20 cellular contexts compared by ENCODE assay signal in genomic region chr4:164807611-164808010, GRCh38. TPM values are rescaled to one million over a fixed set of nuclear protein-coding genes. Genes with fewer than 3 reads are reported as not detected.
DNase-seq lines count a peak whose midpoint lies in the region; ATAC-seq and TF ChIP-seq lines count a peak whose summit lies in the region.
"Had no signal": no experiment of that assay in that cellular context is flagged by ENCODE, and none has a peak within 500 bp of the region (broad histone marks: within the 10 kb centered on the region; RNA-seq: fewer than 3 reads in every experiment).

No MANE protein-coding gene starts in this region.

- TF ChIP-seq EP300 in ovary (IDR thresholded peaks at IDR 0.05) = no peak

- no peak overlapping the region for H3K27ac Mint-ChIP-seq in glutamatergic neuron (ENCODE audit: unreplicated experiment)
- H3K27ac Mint-ChIP-seq: activated naive CD4-positive, alpha-beta T cell treated with anti-CD3 and anti-CD28 coated beads, Interleukin-2, amount 10 ng/mL, durations not matched to agents 7 days and 5 days; immature natural killer cell; T-helper 1 cell treated with Interleukin-12 subunit alpha and Interleukin-12 subunit beta and Interleukin-4 antibody, amounts not matched to agents 30 μg/mL and 1 μg/mL, for 36 hours had no signal

- H3K4me3 Mint-ChIP-seq in glutamatergic neuron (ENCODE audit: unreplicated experiment) = no peak overlapping the region
- H3K4me3 Mint-ChIP-seq: activated naive CD4-positive, alpha-beta T cell treated with anti-CD3 and anti-CD28 coated beads, Interleukin-2, amount 10 ng/mL, durations not matched to agents 7 days and 5 days; immature natural killer cell; T-helper 1 cell treated with Interleukin-12 subunit alpha and Interleukin-12 subunit beta and Interleukin-4 antibody, amounts not matched to agents 30 μg/mL and 1 μg/mL, for 36 hours had no signal

- no peaks in the 10 kb centered on the region for H3K4me1 Mint-ChIP-seq in glutamatergic neuron (ENCODE audit: low read depth, unreplicated experiment)
- H3K4me1 Mint-ChIP-seq: activated naive CD4-positive, alpha-beta T cell treated with anti-CD3 and anti-CD28 coated beads, Interleukin-2, amount 10 ng/mL, durations not matched to agents 7 days and 5 days; immature natural killer cell had no signal

- H3K27me3 ChIP-seq in SJSA1 (replicated peaks) = no peaks in the 10 kb centered on the region
- H3K27me3 ChIP-seq in iPS-18a (ENCODE audit: control insufficient read depth, insufficient read depth, low read length) = no peaks in the 10 kb centered on the region
- H3K27me3 ChIP-seq in ovary = no peaks in the 10 kb centered on the region
- H3K27me3 ChIP-seq: breast epithelium had no signal

- H3K27ac ChIP-seq in SJSA1 (peak overlapping the region; percentile 81), iPS-18a (ENCODE audit: low read length) (peak overlapping the region; percentile 29), ovary (no peak overlapping the region)
- H3K27ac ChIP-seq: breast epithelium, thoracic aorta had no signal

- H3K4me1 ChIP-seq in SJSA1 (replicated peaks) = peaks cover 20% of the 10 kb centered on the region
- peaks cover 13% of the 10 kb centered on the region for H3K4me1 ChIP-seq in iPS-18a (ENCODE audit: control insufficient read depth, low read depth, low read length)
- no peaks in the 10 kb centered on the region for H3K4me1 ChIP-seq in ovary (ENCODE audit: insufficient read depth)
- H3K4me1 ChIP-seq: breast epithelium had no signal

- intact Hi-C loops in ovary (cut with DNase I) = no loop called here

- no peak for TF ChIP-seq CTCF in ovary (IDR thresholded peaks at IDR 0.05)
- TF ChIP-seq CTCF in glutamatergic neuron (IDR thresholded peaks at IDR 0.05; ENCODE audit: partially characterized antibody, unreplicated experiment) = no peak

- H3K36me3 Mint-ChIP-seq in glutamatergic neuron (ENCODE audit: unreplicated experiment) = no peaks in the 10 kb centered on the region
- H3K36me3 Mint-ChIP-seq: activated naive CD4-positive, alpha-beta T cell treated with anti-CD3 and anti-CD28 coated beads, Interleukin-2, amount 10 ng/mL, durations not matched to agents 7 days and 5 days; immature natural killer cell had no signal

- H3K27me3 Mint-ChIP-seq in glutamatergic neuron (ENCODE audit: unreplicated experiment) = no peaks in the 10 kb centered on the region
- H3K27me3 Mint-ChIP-seq: activated naive CD4-positive, alpha-beta T cell treated with anti-CD3 and anti-CD28 coated beads, Interleukin-2, amount 10 ng/mL, durations not matched to agents 7 days and 5 days had no signal

- ATAC-seq in GM18520 (IDR thresholded peaks at IDR 0.05; ENCODE audit: unreplicated experiment) (no peak), HG03469 (IDR thresholded peaks at IDR 0.05; ENCODE audit: unreplicated experiment) (no peak)
- ATAC-seq: activated CD4-positive, CD25-positive, alpha-beta regulatory T cell treated with anti-CD3 and anti-CD28 coated beads, Interleukin-2, amount 50 U/mL, for 24 hours; mucosa of descending colon had no signal

- DNase-seq in Daoy (ENCODE audit: low read depth) (peak; percentile 34), SJSA1 (ENCODE audit: low read depth in 1 of 2, low spot score in 2 of 2) (peak; percentile 90 to 93), ovary (peak in 4 of 5 donors; percentile 17 to 42 (median 20)), glutamatergic neuron (no peak), AG08396 (ENCODE audit: low spot score) (no peak)
- DNase-seq: activated naive CD4-positive, alpha-beta T cell treated with anti-CD3 and anti-CD28 coated beads, Interleukin-2, amount 10 ng/mL, durations not matched to agents 7 days and 5 days; Calu3; foreskin fibroblast; GOT3; immature natural killer cell; mucosa of descending colon; NCI-H1048 had no signal

- H3K9ac ChIP-seq in iPS-18a (ENCODE audit: low read length) = no peak overlapping the region

- no peaks in the 10 kb centered on the region for H3K9me3 ChIP-seq in SJSA1 (replicated peaks)
- H3K9me3 ChIP-seq in iPS-18a (ENCODE audit: control insufficient read depth, low read depth, low read length) = no peaks in the 10 kb centered on the region
- H3K9me3 ChIP-seq in ovary = no peaks in the 10 kb centered on the region
- H3K9me3 ChIP-seq: breast epithelium, mucosa of descending colon, thoracic aorta had no signal

- TF ChIP-seq POLR2A in ovary (IDR thresholded peaks at IDR 0.05) = no peak

- WGBS in ovary, 3 donors = 39 to 69% (median 50%) methylated on average over 12 of the region's 12 CpGs

- H3K4me3 ChIP-seq in SJSA1 = no peak overlapping the region
- no peak overlapping the region for H3K4me3 ChIP-seq in iPS-18a (ENCODE audit: low read length)
- no peak overlapping the region for H3K4me3 ChIP-seq in ovary
- H3K4me3 ChIP-seq: breast epithelium, mucosa of descending colon, thoracic aorta had no signal

- no peaks in the 10 kb centered on the region for H3K9me3 Mint-ChIP-seq in glutamatergic neuron (ENCODE audit: unreplicated experiment)
- H3K9me3 Mint-ChIP-seq: activated naive CD4-positive, alpha-beta T cell treated with anti-CD3 and anti-CD28 coated beads, Interleukin-2, amount 10 ng/mL, durations not matched to agents 7 days and 5 days; T-helper 1 cell treated with Interleukin-12 subunit alpha and Interleukin-12 subunit beta and Interleukin-4 antibody, amounts not matched to agents 30 μg/mL and 1 μg/mL, for 36 hours had no signal

- H3K36me3 ChIP-seq in SJSA1 = no peaks in the 10 kb centered on the region
- H3K36me3 ChIP-seq in iPS-18a (ENCODE audit: control insufficient read depth, low read depth, low read length) = no peaks in the 10 kb centered on the region
- H3K36me3 ChIP-seq in ovary = no peaks in the 10 kb centered on the region
- H3K36me3 ChIP-seq: breast epithelium, thoracic aorta had no signal

RNA-seq across cellular contexts. Expression of gene SMIM31, which starts 53.7 kb away (rescaled TPM):
- total RNA-seq in Daoy (2014; rRNA removed; shearing (Covaris generic)) = not detected in 2 replicates
- total RNA-seq in SJSA1 (2014; rRNA removed; shearing (Covaris generic)) = not detected in 2 replicates
- total RNA-seq in ovary = under 1 TPM in 1 of 7 donors, not detected in 6; 0.12 TPM
- not detected for polyA plus RNA-seq in ovary
- not detected for total RNA-seq in glutamatergic neuron (ENCODE audit: unreplicated experiment)
- total RNA-seq: posterior vena cava, thoracic aorta had no signal
- polyA plus RNA-seq: immature natural killer cell had no signal

Comparison
In these comparisons a context has a peak if more than half of its experiments do, and no peak if none do; other contexts are left out.
1. DNase-seq: peak in Daoy (single experiment), SJSA1 (2 of 2) and ovary (4 of 5); none in glutamatergic neuron (single experiment) and AG08396 (single experiment).
2. H3K27ac ChIP-seq: peak in SJSA1 (single experiment) and iPS-18a (single experiment); none in ovary (0 of 2).